Comparison of ENCODE assay signal across 21 cellular contexts in genomic region chr3:69329897-69330296, GRCh38. TPM values are rescaled to one million over a fixed set of nuclear protein-coding genes. Genes with fewer than 3 reads are reported as not detected.
DNase-seq lines count a peak whose midpoint lies in the region; ATAC-seq and TF ChIP-seq lines count a peak whose summit lies in the region.
"Had no signal": no experiment of that assay in that cellular context is flagged by ENCODE, and none has a peak within 500 bp of the region (broad histone marks: within the 10 kb centered on the region; RNA-seq: fewer than 3 reads in every experiment).

No MANE protein-coding gene starts in this region.

- no peak overlapping the region for H3K9ac ChIP-seq in BLaER1

- H3K9me3 ChIP-seq in BLaER1: no peaks in the 10 kb centered on the region
- H3K9me3 ChIP-seq: Caco-2, sigmoid colon had no signal

- H4K20me1 ChIP-seq in BLaER1: peaks cover under 1% of the 10 kb centered on the region; the same call in 1 of the 2 replicates

- POLR2A ChIA-PET in T-cell (lab: Charles Lee): no interaction called here

- H3K27ac ChIP-seq in BLaER1: peak overlapping the region; percentile 80; the same call in 1 of the 2 replicates

- H3K4me1 ChIP-seq in BLaER1: peaks cover 95% of the 10 kb centered on the region

- DNase-seq in HT1080 (ENCODE audit: low read depth) (peak; percentile 42), choroid plexus epithelial cell (ENCODE audit: low read depth) (peak; percentile 50), lung microvascular endothelial cell (ENCODE audit: low read depth in 2 of 2) (peak; percentile 38 to 48), T-cell (no peak), UCSD-AML1 (lab: John Stamatoyannopoulos, UW; ENCODE audit: unreplicated experiment) (no peak), amniotic stem cell (lab: John Stamatoyannopoulos, UW) (no peak), NAMALWA (ENCODE audit: low spot score) (no peak)
- DNase-seq: activated CD4-positive, alpha-beta T cell treated with anti-CD3 and anti-CD28 coated beads for 48 hours; activated naive CD4-positive, alpha-beta T cell; Caco-2; hippocampal formation; kidney; MV-4-11; NCI-H2081; NCI-H524 treated with DMSO at 0.1 percent for 48 hours; occipital lobe; sigmoid colon; stimulated activated CD4-positive, alpha-beta T cell treated with anti-CD3 and anti-CD28 coated beads, Interleukin-2, amount 100 ng/mL, for 24 hours had no signal

- ATAC-seq in T-cell (replicated peaks in 1 of 4): no peak

- no peaks in the 10 kb centered on the region for H3K9me3 Mint-ChIP-seq in T-cell
- H3K9me3 Mint-ChIP-seq: brain, IgD-negative memory B cell had no signal

- H3K36me3 Mint-ChIP-seq in T-cell: no peaks in the 10 kb centered on the region
- H3K36me3 Mint-ChIP-seq: brain, IgD-negative memory B cell had no signal

- H3K4me3 ChIP-seq in BLaER1 (no peak overlapping the region), choroid plexus epithelial cell (ENCODE audit: low read depth, low read length) (no peak overlapping the region)
- H3K4me3 ChIP-seq: sigmoid colon had no signal

- H3K4me2 ChIP-seq in BLaER1: peak overlapping the region; percentile 76

- H3K36me3 ChIP-seq in BLaER1: peaks cover 16% of the 10 kb centered on the region; the same call in 1 of the 2 replicates
- H3K36me3 ChIP-seq: sigmoid colon had no signal

- TF ChIP-seq CTCF in choroid plexus epithelial cell (conservative IDR thresholded peaks at IDR 0.05; ENCODE audit: low read depth, low read length): no peak

- CTCF ChIA-PET in T-cell (lab: Charles Lee): no interaction called here

- H3K4me1 Mint-ChIP-seq in T-cell: peaks cover 32 to 33% (median 32%) of the 10 kb centered on the region in 3 donors

- H3K27me3 Mint-ChIP-seq in T-cell: peaks cover 0 to 2% of the 10 kb centered on the region in 2 donors
- H3K27me3 Mint-ChIP-seq: brain had no signal

- no peak overlapping the region for H3K4me3 Mint-ChIP-seq in T-cell
- H3K4me3 Mint-ChIP-seq: brain, IgD-negative memory B cell had no signal

- H3K27me3 ChIP-seq in BLaER1: no peaks in the 10 kb centered on the region
- H3K27me3 ChIP-seq: sigmoid colon had no signal

- H3K27ac Mint-ChIP-seq in T-cell: no peak overlapping the region
- H3K27ac Mint-ChIP-seq: brain, IgD-negative memory B cell had no signal

RNA-seq across cellular contexts. Expression of gene FRMD4B, which starts 56.0 kb away (rescaled TPM):
- 12.9 and 19.1 TPM in 2 replicates for total RNA-seq in HT1080 (2014; rRNA removed; shearing (Covaris generic))
- 1.0 and 3.0 TPM in 2 replicates for polyA plus RNA-seq in HT1080 (2015; cell fraction: cytosol; rRNA removed)
- 1.9 and 2.5 TPM in 2 replicates for polyA plus RNA-seq in HT1080 (2015; cell fraction: nucleus; rRNA removed)
- total RNA-seq in lung microvascular endothelial cell: 36.6 and 73.2 TPM in 2 replicates
- total RNA-seq in T-cell: 10 to 100 TPM in 3 of 5 donors, 1 to 10 TPM in 2; 5.5 to 23.1 (median 10.9) TPM

Comparison
In these comparisons a context has a peak if more than half of its experiments do, and no peak if none do; other contexts are left out.
1. DNase-seq: peak in HT1080 (single experiment), choroid plexus epithelial cell (single experiment) and lung microvascular endothelial cell (2 of 2); none in T-cell (0 of 34), UCSD-AML1 (single experiment), amniotic stem cell (single experiment) and NAMALWA (single experiment).